In genomic region chr11:133934599-133935550, GRCh38 we compare ENCODE assay signal across 9 cellular contexts. TPM values are rescaled to one million over a fixed set of nuclear protein-coding genes. Genes with fewer than 3 reads are reported as not detected.
DNase-seq lines count a peak whose midpoint lies in the region; TF ChIP-seq lines count a peak whose summit lies in the region.
"Had no signal": no experiment of that assay in that cellular context is flagged by ENCODE, and none has a peak within 500 bp of the region (broad histone marks: within the 10 kb centered on the region; RNA-seq: fewer than 3 reads in every experiment).

No MANE protein-coding gene starts in this region.

- no peaks in the 10 kb centered on the region for H3K36me3 ChIP-seq in CD4-positive, alpha-beta memory T cell (ENCODE audit: insufficient read depth, low read length)
- no peaks in the 10 kb centered on the region for H3K36me3 ChIP-seq in suprapubic skin
- H3K36me3 ChIP-seq in prostate gland = no peaks in the 10 kb centered on the region

- H3K36me3 Mint-ChIP-seq in CD4-positive, alpha-beta memory T cell = peaks cover 23 to 33% of the 10 kb centered on the region in 2 donors

- peaks cover 0 to 17% (median 10%) of the 10 kb centered on the region in 4 donors for H3K4me1 Mint-ChIP-seq in CD4-positive, alpha-beta memory T cell

- no peak overlapping the region for H3K4me3 Mint-ChIP-seq in CD4-positive, alpha-beta memory T cell

- no peaks in the 10 kb centered on the region for H3K27me3 ChIP-seq in CD4-positive, alpha-beta memory T cell (ENCODE audit: insufficient read depth, low read length)
- H3K27me3 ChIP-seq in suprapubic skin (no peaks in the 10 kb centered on the region), prostate gland (replicated peaks; ENCODE audit: insufficient read depth) (no peaks in the 10 kb centered on the region)
- H3K27me3 ChIP-seq: hepatocyte had no signal

- CTCF ChIA-PET in CD4-positive, alpha-beta memory T cell (lab: Charles Lee; ENCODE audit: partially characterized antibody) = interaction anchor here (1.6 kb wide), 1 partner anchor 115 kb away, joined by 3 read pairs; no protein-coding TSS in a partner anchor

- DNase-seq in CD4-positive, alpha-beta memory T cell = peak in 1 of 5 donors; percentile 28
- DNase-seq in MV-4-11 (lab: John Stamatoyannopoulos, UW) (peak; percentile 4), cardiac fibroblast (ENCODE audit: low read depth in 2 of 2) (peak; percentile 30 to 91), midbrain (lab: John Stamatoyannopoulos, UW) (peak; percentile 90), suprapubic skin (ENCODE audit: low spot score in 2 of 2) (no peak), prostate gland (ENCODE audit: low spot score) (no peak), epidermal melanocyte (ENCODE audit: insufficient read length, low spot score) (no peak), NOMO-1 treated with dmso at 0.1 percent for 144 hours (lab: John Stamatoyannopoulos, UW; ENCODE audit: unreplicated experiment) (no peak)

- H3K27ac ChIP-seq in CD4-positive, alpha-beta memory T cell (ENCODE audit: low read depth, low read length) = no peak overlapping the region
- H3K27ac ChIP-seq in suprapubic skin (no peak overlapping the region), prostate gland (no peak overlapping the region)
- H3K27ac ChIP-seq: hepatocyte had no signal

- no peaks in the 10 kb centered on the region for H3K9me3 Mint-ChIP-seq in CD4-positive, alpha-beta memory T cell

- H3K4me3 ChIP-seq in CD4-positive, alpha-beta memory T cell (ENCODE audit: low read length in 2 of 2) = no peak overlapping the region
- H3K4me3 ChIP-seq in cardiac fibroblast (replicated peaks in 1 of 2; ENCODE audit: low read depth in 2 of 2, low read length in 2 of 2) = no peak overlapping the region
- no peak overlapping the region for H3K4me3 ChIP-seq in suprapubic skin
- no peak overlapping the region for H3K4me3 ChIP-seq in prostate gland
- H3K4me3 ChIP-seq: hepatocyte had no signal

- TF ChIP-seq POLR2A in suprapubic skin (IDR thresholded peaks at IDR 0.05) (no peak), prostate gland (IDR thresholded peaks at IDR 0.05) (no peak)

- intact Hi-C loops in CD4-positive, alpha-beta memory T cell (cut with micrococcal nuclease) = no loop called here
- intact Hi-C loops in prostate gland (cut with DNase I) = no loop called here

- TF ChIP-seq CTCF in cardiac fibroblast (IDR thresholded peaks at IDR 0.05; ENCODE audit: low read depth, low read length) (no peak), suprapubic skin (IDR thresholded peaks at IDR 0.05) (no peak), prostate gland (IDR thresholded peaks at IDR 0.05) (no peak)

- peaks cover 3% of the 10 kb centered on the region for H3K4me1 ChIP-seq in CD4-positive, alpha-beta memory T cell (ENCODE audit: insufficient read depth, low read length)
- H3K4me1 ChIP-seq in suprapubic skin (peaks cover 11% of the 10 kb centered on the region), prostate gland (replicated peaks) (no peaks in the 10 kb centered on the region)

- no peaks in the 10 kb centered on the region for H3K27me3 Mint-ChIP-seq in CD4-positive, alpha-beta memory T cell

- no peak for TF ChIP-seq EP300 in suprapubic skin (IDR thresholded peaks at IDR 0.05)

- H3K27ac Mint-ChIP-seq in CD4-positive, alpha-beta memory T cell = peak overlapping the region in 5 of 7 donors; percentile 64 to 89 (median 77)

- 76% methylated on average over 33 of the region's 33 CpGs for WGBS in suprapubic skin
- 79% methylated on average over 33 of the region's 33 CpGs for WGBS in prostate gland

- POLR2A ChIA-PET in CD4-positive, alpha-beta memory T cell (lab: Charles Lee; ENCODE audit: partially characterized antibody) = interaction anchor here (1.5 to 1.6 kb wide), 2 partner anchors 9 to 32 kb away, joined by 3 read pairs; no protein-coding TSS in a partner anchor

- no peaks in the 10 kb centered on the region for H3K9me3 ChIP-seq in CD4-positive, alpha-beta memory T cell (ENCODE audit: control insufficient read depth in 1 of 2, low read length in 2 of 2)
- H3K9me3 ChIP-seq in suprapubic skin = no peaks in the 10 kb centered on the region
- H3K9me3 ChIP-seq in prostate gland = no peaks in the 10 kb centered on the region

RNA-seq across cellular contexts. Expression of gene IGSF9B, which starts 21.9 kb away (rescaled TPM):
- total RNA-seq in CD4-positive, alpha-beta memory T cell = 10 to 100 TPM; 36.0 to 38.6 TPM
- 1 to 10 TPM in 1 of 2 donors, under 1 TPM in 1; 0.59 to 2.5 TPM for polyA plus RNA-seq in CD4-positive, alpha-beta memory T cell
- total RNA-seq in suprapubic skin = 10 to 100 TPM in 1 of 4 donors, 1 to 10 TPM in 3; 6.6 to 15.0 (median 9.5) TPM
- total RNA-seq in prostate gland = 10 to 100 TPM; 10.2 to 35.3 TPM

Comparison
In these comparisons a context has a peak if more than half of its experiments do, and no peak if none do; other contexts are left out.
1. DNase-seq: peak in MV-4-11 (single experiment), cardiac fibroblast (2 of 2) and midbrain (single experiment); none in suprapubic skin (0 of 2), prostate gland (single experiment), epidermal melanocyte (single experiment) and NOMO-1 treated with dmso at 0.1 percent for 144 hours (single experiment).